21 cellular contexts compared by ENCODE assay signal in the genomic region with DNA sequence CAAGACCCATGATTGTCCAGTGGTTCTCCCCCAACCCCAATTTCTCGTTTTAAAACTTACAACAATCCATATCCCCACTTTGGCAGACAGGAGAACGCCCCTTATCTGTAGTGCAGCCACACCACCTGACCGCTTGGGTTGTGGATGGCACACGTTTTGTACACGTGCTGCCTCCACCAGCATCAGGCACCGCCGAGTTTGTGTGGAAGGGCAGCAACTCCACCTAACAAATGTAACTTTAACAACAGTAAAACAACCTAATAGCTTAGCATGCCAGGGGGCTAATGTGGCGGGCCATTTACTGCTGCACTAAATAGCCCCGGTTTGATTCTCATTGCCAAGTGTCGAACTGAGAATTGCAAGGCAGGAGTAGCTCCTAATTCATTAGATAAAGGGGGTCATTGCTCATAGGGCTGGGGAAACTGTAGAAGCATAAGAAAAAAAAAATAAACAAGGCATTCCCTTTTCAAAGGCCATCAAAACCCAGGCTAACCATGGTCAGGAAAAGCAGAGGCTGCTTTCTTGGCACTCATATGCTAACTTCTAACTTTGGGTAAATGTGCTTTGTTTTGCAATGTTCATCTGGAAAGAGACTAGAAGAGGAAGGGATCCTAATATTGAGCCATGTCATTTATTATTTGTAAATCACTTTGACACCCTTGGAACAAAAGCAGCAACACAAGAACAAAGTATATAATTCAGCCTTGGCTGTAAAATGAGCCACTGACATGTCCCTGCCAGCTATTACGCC.
A peak's percentile ranks its signal among the peaks of the same experiment; 100 is the strongest.
DNase-seq lines count a peak whose midpoint lies in the region; ATAC-seq and TF ChIP-seq lines count a peak whose summit lies in the region.
"Had no signal": no experiment of that assay in that cellular context is flagged by ENCODE, and none has a peak within 500 bp of the region (broad histone marks: within the 10 kb centered on the region; RNA-seq: fewer than 3 reads in every experiment).

No MANE protein-coding gene starts in this region.

- no peaks in the 10 kb centered on the region for H3K36me3 ChIP-seq in GM23338 (ENCODE audit: insufficient read depth)
- no peaks in the 10 kb centered on the region for H3K36me3 ChIP-seq in trophoblast cell (ENCODE audit: control insufficient read depth in 1 of 2, insufficient read depth in 2 of 2, low read length in 2 of 2)
- no peaks in the 10 kb centered on the region for H3K36me3 ChIP-seq in SJCRH30
- H3K36me3 ChIP-seq: left lung, uterus, WERI-Rb-1 had no signal

- H3F3A ChIP-seq in GM23338 (replicated peaks; ENCODE audit: low read depth) = no peaks in the 10 kb centered on the region

- H4K12ac ChIP-seq in trophoblast cell (ENCODE audit: low read depth, low read length) = no peak overlapping the region

- no peaks in the 10 kb centered on the region for H3K79me1 ChIP-seq in trophoblast cell (ENCODE audit: low read length)

- H3K4me1 Mint-ChIP-seq in GM23338 (peaks cover 45% of the 10 kb centered on the region), T-cell (no peaks in the 10 kb centered on the region)
- H3K4me1 Mint-ChIP-seq: activated CD4-positive, alpha-beta T cell treated with anti-CD3 and anti-CD28 coated beads, Interleukin-2, amount 10 ng/mL, durations not matched to agents 7 days and 5 days had no signal

- no peak; the same call in 2 of the 3 replicates for ATAC-seq in GM23338
- ATAC-seq in T-cell (replicated peaks in 1 of 4) = no peak
- ATAC-seq: activated CD8-positive, alpha-beta memory T cell treated with anti-CD3 and anti-CD28 coated beads, Interleukin-2, amount 10 ng/mL, durations not matched to agents 7 days and 5 days; left lung; SK-N-SH treated with all-trans-retinoic acid at 6 μM for 48 hours had no signal

- POLR2A ChIA-PET in T-cell (lab: Charles Lee) = no interaction called here

- no peak overlapping the region for H4K91ac ChIP-seq in trophoblast cell (ENCODE audit: low read depth, low read length)

- peaks cover 24% of the 10 kb centered on the region for H3K4me1 ChIP-seq in GM23338 (ENCODE audit: insufficient read depth)
- H3K4me1 ChIP-seq in trophoblast cell (ENCODE audit: control insufficient read depth in 1 of 2, insufficient read depth in 2 of 2, low read length in 2 of 2) = peaks cover 2 to 4% of the 10 kb centered on the region in 2 experiments
- H3K4me1 ChIP-seq in SJCRH30 = no peaks in the 10 kb centered on the region
- H3K4me1 ChIP-seq: uterus had no signal

- H3K18ac ChIP-seq in trophoblast cell (ENCODE audit: low read length) = no peak overlapping the region

- H3K4ac ChIP-seq in trophoblast cell (ENCODE audit: low read depth, low read length) = no peak overlapping the region

- H2BK5ac ChIP-seq in trophoblast cell (ENCODE audit: low read depth, low read length, poor library complexity) = no peak overlapping the region

- H3K27me3 Mint-ChIP-seq in GM23338 (ENCODE audit: insufficient read depth, low read depth, poor library complexity) (peaks cover 2% of the 10 kb centered on the region), T-cell (peaks cover 0 to 5% of the 10 kb centered on the region in 2 donors)
- H3K27me3 Mint-ChIP-seq: activated CD4-positive, alpha-beta T cell treated with anti-CD3 and anti-CD28 coated beads, Interleukin-2, amount 10 ng/mL, durations not matched to agents 7 days and 5 days; activated CD8-positive, alpha-beta memory T cell treated with anti-CD3 and anti-CD28 coated beads, Interleukin-2, amount 10 ng/mL, durations not matched to agents 7 days and 5 days; activated naive CD8-positive, alpha-beta T cell; progenitor cell of endocrine pancreas had no signal

- no peaks in the 10 kb centered on the region for H3K9me3 Mint-ChIP-seq in GM23338
- H3K9me3 Mint-ChIP-seq in T-cell = peaks cover 0 to 6% (median 0%) of the 10 kb centered on the region in 3 donors
- H3K9me3 Mint-ChIP-seq: activated CD4-positive, alpha-beta T cell treated with anti-CD3 and anti-CD28 coated beads, Interleukin-2, amount 10 ng/mL, durations not matched to agents 7 days and 5 days had no signal

- no peak for TF ChIP-seq CTCF in GM23338 (conservative IDR thresholded peaks at IDR 0.05; ENCODE audit: low read depth in 2 of 2)

- H3K27ac Mint-ChIP-seq in GM23338 = no peak overlapping the region
- H3K27ac Mint-ChIP-seq in T-cell = no peak overlapping the region
- H3K27ac Mint-ChIP-seq: activated CD4-positive, alpha-beta T cell treated with anti-CD3 and anti-CD28 coated beads, Interleukin-2, amount 10 ng/mL, durations not matched to agents 7 days and 5 days; activated CD8-positive, alpha-beta memory T cell treated with anti-CD3 and anti-CD28 coated beads, Interleukin-2, amount 10 ng/mL, durations not matched to agents 7 days and 5 days; activated naive CD8-positive, alpha-beta T cell had no signal

- peak overlapping the region; percentile 4 for H3K4me2 ChIP-seq in GM23338
- H3K4me2 ChIP-seq in trophoblast cell (ENCODE audit: low read length) = no peak overlapping the region

- H2BK120ac ChIP-seq in trophoblast cell (ENCODE audit: insufficient read depth, low read length, poor library complexity) = no peak overlapping the region

- H4K20me1 ChIP-seq in GM23338 (replicated peaks; ENCODE audit: insufficient read depth) = no peaks in the 10 kb centered on the region

- no peak overlapping the region for H3K14ac ChIP-seq in trophoblast cell (ENCODE audit: low read length)

- peak overlapping the region; percentile 13 for H2BK12ac ChIP-seq in trophoblast cell (ENCODE audit: low read length)

- no peak overlapping the region for H3K4me3 ChIP-seq in GM23338
- H3K4me3 ChIP-seq in trophoblast cell (ENCODE audit: low read depth, low read length) = no peak overlapping the region
- H3K4me3 ChIP-seq in SJCRH30 = no peak overlapping the region
- H3K4me3 ChIP-seq: left lung, uterus had no signal

- DNase-seq in GM23338 (ENCODE audit: low spot score) = no peak
- DNase-seq in astrocyte of the hippocampus (ENCODE audit: low read depth, low spot score) = peak; percentile 50
- DNase-seq in fibroblast of peridontal ligament (ENCODE audit: extremely low read depth) = peak; percentile 4
- DNase-seq in trophoblast cell = no peak
- DNase-seq in T-cell = no peak
- DNase-seq in epidermal melanocyte (ENCODE audit: insufficient read length, low spot score) = no peak
- DNase-seq in NCI-H1092 treated with DMSO at 0.1 percent for 48 hours (lab: John Stamatoyannopoulos, UW) = no peak
- no peak for DNase-seq in SJCRH30
- DNase-seq: activated CD4-positive, alpha-beta T cell treated with anti-CD3 and anti-CD28 coated beads, Interleukin-2, amount 10 ng/mL, durations not matched to agents 7 days and 5 days; activated CD8-positive, alpha-beta memory T cell treated with anti-CD3 and anti-CD28 coated beads, Interleukin-2, amount 10 ng/mL, durations not matched to agents 7 days and 5 days; NCI-H1105; NCI-H2107; NCI-H524; RPMI8226; uterus; WERI-Rb-1 had no signal

- H3K23ac ChIP-seq in trophoblast cell (ENCODE audit: low read length) = no peak overlapping the region

- H3K79me2 ChIP-seq in GM23338 (replicated peaks; ENCODE audit: insufficient read depth) (no peaks in the 10 kb centered on the region), trophoblast cell (ENCODE audit: control insufficient read depth, insufficient read depth, low read length, poor library complexity) (no peaks in the 10 kb centered on the region)

- WGBS in trophoblast cell (ENCODE audit: extremely low coverage, insufficient coverage, insufficient read length) = no CpG with 5 or more reads among the region's 11 CpGs

- H3K27me3 ChIP-seq in GM23338 (ENCODE audit: insufficient read depth) (no peaks in the 10 kb centered on the region), trophoblast cell (ENCODE audit: insufficient read depth, low read length) (no peaks in the 10 kb centered on the region), SJCRH30 (no peaks in the 10 kb centered on the region)
- H3K27me3 ChIP-seq: left lung, uterus had no signal

- no peak overlapping the region for H2AFZ ChIP-seq in GM23338
- H2AFZ ChIP-seq in trophoblast cell (ENCODE audit: insufficient read depth, low read length, poor library complexity) = no peak overlapping the region

- H3K9me3 ChIP-seq in trophoblast cell (ENCODE audit: insufficient read depth, low read depth, low read length) (no peaks in the 10 kb centered on the region), SJCRH30 (replicated peaks) (no peaks in the 10 kb centered on the region; the same call in 1 of the 2 replicates)
- H3K9me3 ChIP-seq: left lung, uterus had no signal

- H3K36me3 Mint-ChIP-seq in GM23338 (ENCODE audit: low read depth) (no peaks in the 10 kb centered on the region), T-cell (no peaks in the 10 kb centered on the region)
- H3K36me3 Mint-ChIP-seq: activated CD8-positive, alpha-beta memory T cell treated with anti-CD3 and anti-CD28 coated beads, Interleukin-2, amount 10 ng/mL, durations not matched to agents 7 days and 5 days; activated naive CD8-positive, alpha-beta T cell had no signal

- no peak overlapping the region for H2AK5ac ChIP-seq in trophoblast cell (ENCODE audit: low read length)

- CTCF ChIA-PET in T-cell (lab: Charles Lee) = no interaction called here

- H3K27ac ChIP-seq in GM23338 (ENCODE audit: low read depth) = no peak overlapping the region
- H3K27ac ChIP-seq in trophoblast cell (ENCODE audit: low read depth, low read length) = no peak overlapping the region
- no peak overlapping the region for H3K27ac ChIP-seq in SJCRH30
- H3K27ac ChIP-seq: C4-2B, uterus, WERI-Rb-1 had no signal

- H4K8ac ChIP-seq in trophoblast cell (ENCODE audit: low read depth, low read length) = no peak overlapping the region

- H3K9me2 ChIP-seq in GM23338 (ENCODE audit: insufficient read depth) = no peaks in the 10 kb centered on the region

- H3K9ac ChIP-seq in trophoblast cell (ENCODE audit: low read length) = no peak overlapping the region

- no peak overlapping the region for H3K4me3 Mint-ChIP-seq in GM23338
- no peak overlapping the region for H3K4me3 Mint-ChIP-seq in T-cell
- H3K4me3 Mint-ChIP-seq: activated CD4-positive, alpha-beta T cell treated with anti-CD3 and anti-CD28 coated beads, Interleukin-2, amount 10 ng/mL, durations not matched to agents 7 days and 5 days; activated CD8-positive, alpha-beta memory T cell treated with anti-CD3 and anti-CD28 coated beads, Interleukin-2, amount 10 ng/mL, durations not matched to agents 7 days and 5 days; activated naive CD8-positive, alpha-beta T cell had no signal

TF ChIP-seq in GM23338, 12 proteins besides CTCF, POLR2A, EP300 and RAD21 (continues in another document):
- TF ChIP-seq NANOG (IDR thresholded peaks at IDR 0.05; ENCODE audit: borderline replicate concordance) = no peak
- TF ChIP-seq ZNF331 (CRISPR knock-in tag; IDR thresholded peaks at IDR 0.05; ENCODE audit: low read depth) = no peak
- no peak for TF ChIP-seq EZH2phosphoT487 (IDR thresholded peaks at IDR 0.05; ENCODE audit: unreplicated experiment)
- TF ChIP-seq, protein P1, sequence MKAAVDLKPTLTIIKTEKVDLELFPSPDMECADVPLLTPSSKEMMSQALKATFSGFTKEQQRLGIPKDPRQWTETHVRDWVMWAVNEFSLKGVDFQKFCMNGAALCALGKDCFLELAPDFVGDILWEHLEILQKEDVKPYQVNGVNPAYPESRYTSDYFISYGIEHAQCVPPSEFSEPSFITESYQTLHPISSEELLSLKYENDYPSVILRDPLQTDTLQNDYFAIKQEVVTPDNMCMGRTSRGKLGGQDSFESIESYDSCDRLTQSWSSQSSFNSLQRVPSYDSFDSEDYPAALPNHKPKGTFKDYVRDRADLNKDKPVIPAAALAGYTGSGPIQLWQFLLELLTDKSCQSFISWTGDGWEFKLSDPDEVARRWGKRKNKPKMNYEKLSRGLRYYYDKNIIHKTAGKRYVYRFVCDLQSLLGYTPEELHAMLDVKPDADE (IDR thresholded peaks at IDR 0.05) = no peak

Comparison
In these comparisons a context has a peak if more than half of its experiments do, and no peak if none do; other contexts are left out.
1. DNase-seq: peak in astrocyte of the hippocampus (single experiment) and fibroblast of peridontal ligament (single experiment); none in GM23338 (single experiment), trophoblast cell (0 of 2), T-cell (0 of 34), epidermal melanocyte (single experiment), NCI-H1092 treated with DMSO at 0.1 percent for 48 hours (single experiment) and SJCRH30 (0 of 2).